In the genomic region with DNA sequence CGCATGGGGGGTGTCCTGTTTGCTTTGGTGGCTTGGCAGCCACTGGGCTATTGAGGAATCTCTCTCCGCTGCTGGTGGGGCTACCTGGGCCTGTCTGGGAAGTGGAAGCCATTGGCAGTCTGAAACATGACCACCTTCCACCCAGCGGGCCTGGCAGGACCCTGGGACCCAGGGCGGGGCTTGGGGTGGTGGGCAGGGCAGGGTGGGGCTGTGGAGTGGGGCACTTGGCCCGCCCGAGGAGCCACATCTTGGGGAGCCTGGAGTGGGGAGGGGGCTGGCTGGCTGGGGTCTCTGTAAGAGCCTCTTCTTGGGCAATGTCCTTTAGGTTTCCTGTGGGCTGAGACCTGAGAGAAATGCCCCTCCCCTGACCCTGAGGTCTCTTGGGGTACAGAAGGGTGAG, we compare ENCODE assay signal across 9 cellular contexts. TPM values are rescaled to one million over a fixed set of nuclear protein-coding genes. Genes with fewer than 3 reads are reported as not detected.
"Had no signal": no experiment of that assay in that cellular context is flagged by ENCODE, and none has a peak within 500 bp of the region (broad histone marks: within the 10 kb centered on the region; RNA-seq: fewer than 3 reads in every experiment).

No MANE protein-coding gene starts in this region.

RNA-seq across cellular contexts. Expression of gene EVPLL, which starts 48.0 kb away (rescaled TPM):
- total RNA-seq: temporal lobe, thoracic aorta, tibial nerve, uterus had no signal

RNA-seq across cellular contexts. Expression of gene LGALS9C, which starts 51.0 kb away (rescaled TPM):
- total RNA-seq: subcutaneous adipose tissue, temporal lobe, thoracic aorta, thyroid gland, tibial nerve, upper lobe of right lung, ureter, urinary bladder, uterus had no signal
